8 cellular contexts compared by ENCODE assay signal in the genomic region with DNA sequence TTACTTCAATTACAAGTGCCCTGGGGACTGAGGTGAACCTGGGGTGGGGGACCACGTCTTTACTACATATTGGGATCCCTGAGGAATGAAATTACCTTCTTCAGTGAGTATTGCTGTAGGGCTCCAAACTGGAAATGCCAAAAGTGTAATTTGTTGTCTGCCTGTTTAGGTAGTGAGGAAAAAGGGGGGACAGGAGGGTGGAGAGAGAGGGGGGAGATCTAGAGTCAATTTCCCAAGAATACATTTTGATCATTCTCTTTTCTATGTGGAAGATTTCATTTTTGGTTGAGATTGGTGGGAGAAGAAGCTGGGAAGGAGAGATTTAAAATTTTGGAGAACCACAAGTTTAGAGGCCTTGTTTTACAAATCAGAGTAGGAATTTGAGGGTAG.
DNase-seq lines count a peak whose midpoint lies in the region; ATAC-seq and TF ChIP-seq lines count a peak whose summit lies in the region.

No MANE protein-coding gene starts in this region.

- H3K27ac Mint-ChIP-seq in HFFc6: 0 out of 2 replicates have a peak overlapping the region, but pooled peaks have one; percentile 37
- peak overlapping the region; percentile 81 for H3K27ac Mint-ChIP-seq in activated CD8-positive, alpha-beta T cell treated with anti-CD3 and anti-CD28 coated beads, Interleukin-2, amount 10 ng/mL, durations not matched to agents 7 days and 5 days

- peaks cover 14% of the 10 kb centered on the region for H3K36me3 Mint-ChIP-seq in HFFc6 (ENCODE audit: low read depth)
- H3K36me3 Mint-ChIP-seq in activated CD8-positive, alpha-beta T cell treated with anti-CD3 and anti-CD28 coated beads, Interleukin-2, amount 10 ng/mL, durations not matched to agents 7 days and 5 days (ENCODE audit: low read depth): peaks cover 28% of the 10 kb centered on the region

- WGBS in iPS DF 6.9 (ENCODE audit: insufficient coverage, insufficient read length): no CpG with 5 or more reads among the region's 1 CpG

- H3K9ac ChIP-seq in skeletal muscle tissue (ENCODE audit: low read depth in 1 of 3, low read length in 3 of 3): peak overlapping the region in 2 of 3 donors; percentile 59 to 75

- ATAC-seq in activated CD8-positive, alpha-beta T cell treated with anti-CD3 and anti-CD28 coated beads, Interleukin-2, amount 10 ng/mL, durations not matched to agents 7 days and 5 days: no peak
- no peak for ATAC-seq in GM18505 (IDR thresholded peaks at IDR 0.05; ENCODE audit: unreplicated experiment)

- H3K4me1 ChIP-seq in iPS DF 6.9 (ENCODE audit: control insufficient read depth, insufficient read depth, low read length) (peaks cover 3% of the 10 kb centered on the region; the same call in 1 of the 2 replicates), skeletal muscle tissue (ENCODE audit: control insufficient read depth in 3 of 3, insufficient read depth in 3 of 3, low read length in 3 of 3) (peaks cover 24 to 35% (median 35%) of the 10 kb centered on the region in 3 donors)

- no peak overlapping the region for H3K27ac ChIP-seq in iPS DF 6.9 (ENCODE audit: low read length)
- H3K27ac ChIP-seq in skeletal muscle tissue (ENCODE audit: low read depth, low read length): peak overlapping the region; percentile 41

- no peaks in the 10 kb centered on the region for H3K9me3 Mint-ChIP-seq in HFFc6
- H3K9me3 Mint-ChIP-seq in activated CD8-positive, alpha-beta T cell treated with anti-CD3 and anti-CD28 coated beads, Interleukin-2, amount 10 ng/mL, durations not matched to agents 7 days and 5 days (ENCODE audit: insufficient read depth): no peaks in the 10 kb centered on the region

- H3K4me1 Mint-ChIP-seq in HFFc6 (ENCODE audit: low read depth): peaks cover 70% of the 10 kb centered on the region
- H3K4me1 Mint-ChIP-seq in activated CD8-positive, alpha-beta T cell treated with anti-CD3 and anti-CD28 coated beads, Interleukin-2, amount 10 ng/mL, durations not matched to agents 7 days and 5 days (ENCODE audit: low read depth): peaks cover 35% of the 10 kb centered on the region

- TF ChIP-seq POLR2A in erythroblast (IDR thresholded peaks at IDR 0.05; ENCODE audit: low read length) (no peak), GM18505 (IDR thresholded peaks at IDR 0.05; ENCODE audit: borderline replicate concordance, extremely low read depth, insufficient read depth, insufficient read length) (no peak)

- H3K36me3 ChIP-seq in iPS DF 6.9 (ENCODE audit: control insufficient read depth, insufficient read depth, low read length) (no peaks in the 10 kb centered on the region), skeletal muscle tissue (ENCODE audit: control insufficient read depth in 3 of 3, insufficient read depth in 3 of 3, low read length in 3 of 3) (no peaks in the 10 kb centered on the region)

- H3K4me3 ChIP-seq in iPS DF 6.9 (ENCODE audit: low read length): peak overlapping the region; percentile 97; the same call in 1 of the 2 replicates
- H3K4me3 ChIP-seq in skeletal muscle tissue (ENCODE audit: low read length in 3 of 3): peak overlapping the region; percentile 61 to 77 (median 74)

- no peaks in the 10 kb centered on the region for H3K27me3 ChIP-seq in iPS DF 6.9 (ENCODE audit: control insufficient read depth, insufficient read depth, low read length)
- no peaks in the 10 kb centered on the region for H3K27me3 ChIP-seq in skeletal muscle tissue (ENCODE audit: control insufficient read depth in 3 of 3, insufficient read depth in 3 of 3, low read length in 3 of 3)

- no peak for DNase-seq in HFFc6
- no peak for DNase-seq in activated CD8-positive, alpha-beta T cell treated with anti-CD3 and anti-CD28 coated beads, Interleukin-2, amount 10 ng/mL, durations not matched to agents 7 days and 5 days
- DNase-seq in iPS DF 6.9 (ENCODE audit: low read depth, low spot score): no peak
- no peak for DNase-seq in erythroblast (lab: John Stamatoyannopoulos, UW)
- no peak for DNase-seq in amniotic stem cell (lab: John Stamatoyannopoulos, UW)
- no peak for DNase-seq in NCI-H226

- CTCF ChIA-PET in activated CD8-positive, alpha-beta T cell treated with anti-CD3 and anti-CD28 coated beads, Interleukin-2, amount 10 ng/mL, durations not matched to agents 7 days and 5 days (lab: Charles Lee): interaction anchor here (2.9 to 8.3 kb wide), 6 partner anchors 9 to 147 kb away, joined by 14 to 116 read pairs (median 26); no protein-coding TSS in a partner anchor

- H3K4me3 Mint-ChIP-seq in HFFc6: peak overlapping the region; percentile 54
- H3K4me3 Mint-ChIP-seq in activated CD8-positive, alpha-beta T cell treated with anti-CD3 and anti-CD28 coated beads, Interleukin-2, amount 10 ng/mL, durations not matched to agents 7 days and 5 days: peak overlapping the region; percentile 75

- POLR2A ChIA-PET in activated CD8-positive, alpha-beta T cell treated with anti-CD3 and anti-CD28 coated beads, Interleukin-2, amount 10 ng/mL, durations not matched to agents 7 days and 5 days (lab: Charles Lee): interaction anchor here (3.1 to 7.8 kb wide), 3 partner anchors 16 to 44 kb away, joined by 14 to 258 read pairs (median 49); no protein-coding TSS in a partner anchor

- TF ChIP-seq CTCF in HFFc6 (IDR thresholded peaks at IDR 0.05): no peak

- H3K27me3 Mint-ChIP-seq in HFFc6 (ENCODE audit: insufficient read depth): peaks cover 5% of the 10 kb centered on the region
- no peaks in the 10 kb centered on the region for H3K27me3 Mint-ChIP-seq in activated CD8-positive, alpha-beta T cell treated with anti-CD3 and anti-CD28 coated beads, Interleukin-2, amount 10 ng/mL, durations not matched to agents 7 days and 5 days (ENCODE audit: low read depth)

- H3K9me3 ChIP-seq in iPS DF 6.9 (ENCODE audit: control insufficient read depth, insufficient read depth, low read length): no peaks in the 10 kb centered on the region
- no peaks in the 10 kb centered on the region for H3K9me3 ChIP-seq in skeletal muscle tissue (ENCODE audit: control insufficient read depth in 3 of 3, low read length in 3 of 3)
